In the genomic region with DNA sequence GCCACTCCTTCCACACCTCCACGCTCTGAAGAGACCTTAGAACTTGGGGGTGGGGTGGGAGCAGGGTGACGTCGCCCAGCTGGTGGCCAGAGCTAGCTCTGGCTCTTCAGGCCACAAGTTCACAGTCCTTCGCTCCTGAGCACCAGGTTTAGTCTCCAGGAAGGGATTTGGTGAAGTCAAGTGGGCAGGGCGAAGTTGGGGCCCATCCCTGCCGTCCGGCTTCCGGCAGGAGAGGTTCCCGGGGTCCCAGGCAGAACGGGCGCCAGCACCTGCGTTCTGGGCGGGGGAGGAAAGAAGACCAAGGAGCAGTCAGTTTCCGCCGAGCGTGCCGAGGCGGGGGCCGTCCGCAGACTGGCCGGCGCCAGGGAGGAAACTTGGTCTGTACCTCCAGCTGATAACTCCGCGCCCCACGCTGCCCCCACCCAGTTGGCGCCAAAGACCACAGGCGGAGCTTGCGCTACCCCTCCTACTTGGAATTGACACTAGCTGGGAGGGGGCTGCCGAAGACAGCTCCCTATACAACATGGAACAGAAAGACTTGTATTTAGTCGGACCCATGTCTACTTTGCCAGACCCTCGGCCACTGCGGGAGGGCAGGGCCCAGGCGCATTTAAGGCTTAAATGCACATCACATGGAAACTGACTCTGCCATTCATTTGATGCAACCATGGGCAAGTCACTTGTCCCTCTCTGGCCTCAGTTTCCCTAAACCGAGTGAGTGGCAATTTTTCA, we compare ENCODE assay signal across 8 cellular contexts. TPM values are rescaled to one million over a fixed set of nuclear protein-coding genes. Genes with fewer than 3 reads are reported as not detected.
A peak's percentile ranks its signal among the peaks of the same experiment; 100 is the strongest.
DNase-seq lines count a peak whose midpoint lies in the region; ATAC-seq and TF ChIP-seq lines count a peak whose summit lies in the region.

No MANE protein-coding gene starts in this region.

- H3K4me3 Mint-ChIP-seq in progenitor cell of endocrine pancreas (ENCODE audit: low read depth) = peak overlapping the region; percentile 96

- no peak for ATAC-seq in Right ventricle myocardium superior (ENCODE audit: poor library complexity)
- ATAC-seq in GM21447 (IDR thresholded peaks at IDR 0.05; ENCODE audit: unreplicated experiment) = no peak

- H3K27ac Mint-ChIP-seq in progenitor cell of endocrine pancreas = peak overlapping the region; percentile 100

- peak; percentile 66 for DNase-seq in GM13976 (ENCODE audit: low spot score)
- DNase-seq in NCI-H2227 (lab: John Stamatoyannopoulos, UW; ENCODE audit: unreplicated experiment) = peak; percentile 67
- peak; percentile 67 to 72 for DNase-seq in activated T-cell treated with anti-CD3 and anti-CD28 coated beads, Interleukin-2, amount 50 U/mL, for 48 hours
- peak; percentile 82 for DNase-seq in Right ventricle myocardium superior
- peak; percentile 25 for DNase-seq in progenitor cell of endocrine pancreas (ENCODE audit: low spot score, unreplicated experiment)
- no peak for DNase-seq in cerebellum (ENCODE audit: low spot score)
- DNase-seq in GDM1 (lab: John Stamatoyannopoulos, UW) = no peak

- peaks cover 66% of the 10 kb centered on the region for H3K4me1 Mint-ChIP-seq in progenitor cell of endocrine pancreas (ENCODE audit: low read depth)

- intact Hi-C loops in Right ventricle myocardium superior (cut with DNase I) = no loop called here

- TF ChIP-seq CTCF in GM13976 (IDR thresholded peaks at IDR 0.05; ENCODE audit: borderline replicate concordance, control extremely low read depth, extremely low read depth, insufficient read depth, missing control alignments) (no peak), progenitor cell of endocrine pancreas (IDR thresholded peaks at IDR 0.05; ENCODE audit: unreplicated experiment) (no peak)

- in situ Hi-C loops in GM13976 (cut with MboI; ENCODE audit: low sequenced_read_pairs, unreplicated experiment) = no loop called here

- peaks cover 16% of the 10 kb centered on the region for H3K36me3 Mint-ChIP-seq in progenitor cell of endocrine pancreas (ENCODE audit: insufficient read depth)

- no peaks in the 10 kb centered on the region for H3K9me3 Mint-ChIP-seq in progenitor cell of endocrine pancreas (ENCODE audit: low read depth)

- H3K27me3 Mint-ChIP-seq in progenitor cell of endocrine pancreas = no peaks in the 10 kb centered on the region

RNA-seq across cellular contexts. Expression of a gene that starts 1.0 kb away (rescaled TPM):
- total RNA-seq in Right ventricle myocardium superior (73.0 TPM), progenitor cell of endocrine pancreas (420 and 434 TPM in 2 replicates), cerebellum (33.6 TPM)

RNA-seq across cellular contexts. Expression of a gene that starts 27.3 kb away (rescaled TPM):
- total RNA-seq in Right ventricle myocardium superior (0.35 TPM), progenitor cell of endocrine pancreas (7.8 and 9.7 TPM in 2 replicates), cerebellum (3.1 TPM)

Comparison
In these comparisons a context has a peak if more than half of its experiments do, and no peak if none do; other contexts are left out.
1. DNase-seq: peak in GM13976 (single experiment), NCI-H2227 (single experiment), activated T-cell treated with anti-CD3 and anti-CD28 coated beads, Interleukin-2, amount 50 U/mL, for 48 hours (2 of 2), Right ventricle myocardium superior (single experiment) and progenitor cell of endocrine pancreas (single experiment); none in cerebellum (single experiment) and GDM1 (single experiment).